8 cellular contexts compared by ENCODE assay signal in genomic region chr10:101217450-101218281, GRCh38. TPM values are rescaled to one million over a fixed set of nuclear protein-coding genes. Genes with fewer than 3 reads are reported as not detected.
DNase-seq lines count a peak whose midpoint lies in the region; ATAC-seq and TF ChIP-seq lines count a peak whose summit lies in the region.

No MANE protein-coding gene starts in this region.

- TF ChIP-seq POLR2A in gastroesophageal sphincter (IDR thresholded peaks at IDR 0.05) (no peak), testis (IDR thresholded peaks at IDR 0.05) (no peak)

- H3K4me1 Mint-ChIP-seq in MCF 10A (ENCODE audit: insufficient read depth, unreplicated experiment) = peaks cover 16% of the 10 kb centered on the region

- H3K36me3 Mint-ChIP-seq in MCF 10A (ENCODE audit: insufficient read depth, unreplicated experiment) = no peaks in the 10 kb centered on the region

- H3K27me3 ChIP-seq in PC-3 (ENCODE audit: low read length) = peaks cover 79% of the 10 kb centered on the region
- H3K27me3 ChIP-seq in gastroesophageal sphincter = peaks cover 100% of the 10 kb centered on the region
- H3K27me3 ChIP-seq in testis = no peaks in the 10 kb centered on the region

- WGBS in gastroesophageal sphincter (ENCODE audit: low coverage in 1 of 2), 2 donors = 0% methylated on average over 1 to 7 of the region's 68 CpGs
- WGBS in testis, 2 donors = 4 to 6% methylated on average over 15 to 67 of the region's 68 CpGs

- H3K9ac ChIP-seq in PC-3 (ENCODE audit: low read length) = no peak overlapping the region

- TF ChIP-seq EP300 in gastroesophageal sphincter (IDR thresholded peaks at IDR 0.05) = no peak

- no peak overlapping the region for H3K27ac Mint-ChIP-seq in MCF 10A (ENCODE audit: low read depth, unreplicated experiment)

- intact Hi-C loops in MCF 10A (cut with micrococcal nuclease) = no loop called here
- intact Hi-C loops in PC-3 (cut with micrococcal nuclease) = no loop called here
- intact Hi-C loops in testis (cut with DNase I; ENCODE audit: low total_unique reads) = loop anchor here (5.0 to 10.0 kb wide), 2 partner anchors 247 to 350 kb away; no protein-coding TSS in a partner anchor

- no peak for TF ChIP-seq CTCF in MCF 10A (IDR thresholded peaks at IDR 0.05; ENCODE audit: unreplicated experiment)
- TF ChIP-seq CTCF in PC-3 (conservative IDR thresholded peaks at IDR 0.05; ENCODE audit: low read depth, low read length) = peak; percentile 54
- peak in 1 of 4 experiments; percentile 32 for TF ChIP-seq CTCF in gastroesophageal sphincter (IDR thresholded peaks at IDR 0.05)
- TF ChIP-seq CTCF in testis (IDR thresholded peaks at IDR 0.05) = peak in 1 of 3 experiments; percentile 2

- no peaks in the 10 kb centered on the region for H3F3A ChIP-seq in PC-3 (ENCODE audit: low read length, unreplicated experiment)

- H3K4me1 ChIP-seq in PC-3 (ENCODE audit: insufficient read depth, low read length) = peaks cover 10% of the 10 kb centered on the region
- peaks cover 0 to 57% (median 18%) of the 10 kb centered on the region in 3 donors for H3K4me1 ChIP-seq in gastroesophageal sphincter
- H3K4me1 ChIP-seq in testis = peaks cover 19% of the 10 kb centered on the region

- H3K9me3 ChIP-seq in PC-3 (ENCODE audit: low read length) (no peaks in the 10 kb centered on the region), gastroesophageal sphincter (no peaks in the 10 kb centered on the region), testis (no peaks in the 10 kb centered on the region)

- H3K9me2 ChIP-seq in PC-3 (replicated peaks; ENCODE audit: low read length) = no peaks in the 10 kb centered on the region

- H2AFZ ChIP-seq in PC-3 (ENCODE audit: low read length) = no peak overlapping the region

- H3K27me3 Mint-ChIP-seq in MCF 10A (ENCODE audit: insufficient read depth, unreplicated experiment) = peaks cover 20% of the 10 kb centered on the region

- in situ Hi-C loops in T47D (cut with HindIII; ENCODE audit: low pct_unique_long_range_greater_than_20kb, low sequenced_read_pairs) = no loop called here

- peak overlapping the region; percentile 70 for H3K4me2 ChIP-seq in PC-3 (ENCODE audit: low read length)

- no peaks in the 10 kb centered on the region for H3K9me3 Mint-ChIP-seq in MCF 10A (ENCODE audit: unreplicated experiment)

- POLR2A ChIA-PET in MCF 10A (lab: Yijun Ruan, JAX) = no interaction called here
- POLR2A ChIA-PET in PC-3 (lab: Charles Lee; ENCODE audit: unreplicated experiment) = no interaction called here

- no peak overlapping the region for H3K27ac ChIP-seq in PC-3 (ENCODE audit: low read length)
- H3K27ac ChIP-seq in gastroesophageal sphincter = no peak overlapping the region
- no peak overlapping the region for H3K27ac ChIP-seq in testis

- H3K36me3 ChIP-seq in PC-3 (ENCODE audit: low read depth, low read length) (no peaks in the 10 kb centered on the region), gastroesophageal sphincter (no peaks in the 10 kb centered on the region), testis (ENCODE audit: low read depth, missing control alignments) (no peaks in the 10 kb centered on the region)

- DNase-seq in T47D (ENCODE audit: low read depth in 1 of 2, low spot score in 1 of 2) (peak; percentile 61 to 69), MCF 10A (ENCODE audit: unreplicated experiment) (no peak), PC-3 (peak; percentile 62), testis (peak; percentile 80), GM19238 (ENCODE audit: insufficient read length, low spot score) (no peak), SHP77 (lab: John Stamatoyannopoulos, UW) (no peak)

- H3K4me3 ChIP-seq in PC-3 (ENCODE audit: low read length) = peak overlapping the region; percentile 28; the same call in 1 of the 2 replicates
- no peak overlapping the region for H3K4me3 ChIP-seq in gastroesophageal sphincter
- peak overlapping the region in 1 of 2 donors; percentile 23 for H3K4me3 ChIP-seq in testis

- ATAC-seq in PC-3 = peak; percentile 57
- ATAC-seq in gastroesophageal sphincter = peak; percentile 19
- ATAC-seq in HG02852 (IDR thresholded peaks at IDR 0.05; ENCODE audit: unreplicated experiment) = no peak

- no peaks in the 10 kb centered on the region for H3K79me2 ChIP-seq in PC-3 (ENCODE audit: low read length)

- CTCF ChIA-PET in MCF 10A (lab: Yijun Ruan, JAX) (interaction anchor here (0.6 to 5.5 kb wide), 6 partner anchors 73 to 563 kb away, joined by 3 to 183 read pairs (median 6); no protein-coding TSS in a partner anchor), PC-3 (lab: Charles Lee) (no interaction called here)

- no TSS peak for BruUV-seq in MCF 10A (replicated peaks; lab: Mats Ljungman, UMichigan)
- BruUV-seq in PC-3 (replicated peaks; lab: Mats Ljungman, UMichigan) = no TSS peak

- H3K4me3 Mint-ChIP-seq in MCF 10A (ENCODE audit: unreplicated experiment) = no peak overlapping the region

- no peaks in the 10 kb centered on the region for H4K20me1 ChIP-seq in PC-3 (ENCODE audit: low read length)

RNA-seq across cellular contexts. Expression of gene LBX1, which starts 11.6 kb away (rescaled TPM):
- not detected in 2 replicates for total RNA-seq in MCF 10A (2022)
- total RNA-seq in PC-3 (2014; rRNA removed) = not detected in 2 replicates
- total RNA-seq in gastroesophageal sphincter = not detected
- under 1 TPM in 1 of 2 donors, not detected in 1; 0.12 TPM for total RNA-seq in testis
- polyA plus RNA-seq in testis (ENCODE audit: insufficient read depth, low read depth, low replicate concordance) = not detected

Comparison
In these comparisons a context has a peak if more than half of its experiments do, and no peak if none do; other contexts are left out.
1. DNase-seq: peak in T47D (2 of 2), PC-3 (single experiment) and testis (single experiment); none in MCF 10A (single experiment), GM19238 (single experiment) and SHP77 (0 of 2).